ENCODE assay signal across 19 cellular contexts in genomic region chr2:167945660-167946366, GRCh38.
DNase-seq lines count a peak whose midpoint lies in the region; ATAC-seq, FAIRE-seq and TF ChIP-seq lines count a peak whose summit lies in the region.
"Had no signal": no experiment of that assay in that cellular context is flagged by ENCODE, and none has a peak within 500 bp of the region (broad histone marks: within the 10 kb centered on the region; RNA-seq: fewer than 3 reads in every experiment).

No MANE protein-coding gene starts in this region.

- POLR2A ChIA-PET in K562 (lab: Yijun Ruan, JAX), result interaction anchor here (1.1 to 1.3 kb wide), 4 partner anchors 9 to 14 kb away, joined by 3 to 9 read pairs (median 5); no protein-coding TSS in a partner anchor

- no peaks in the 10 kb centered on the region for H3K36me3 Mint-ChIP-seq in GM23338 (ENCODE audit: low read depth)
- H3K36me3 Mint-ChIP-seq: CD4-positive, CD25-positive, alpha-beta regulatory T cell had no signal

- H3K4ac ChIP-seq in mesendoderm (ENCODE audit: low read depth, low read length), result no peak overlapping the region

- no peaks in the 10 kb centered on the region for H3K79me2 ChIP-seq in GM23338 (replicated peaks; ENCODE audit: insufficient read depth)
- peaks cover 20% of the 10 kb centered on the region for H3K79me2 ChIP-seq in K562 (ENCODE audit: control insufficient read depth, insufficient read depth, low read length)
- no peaks in the 10 kb centered on the region for H3K79me2 ChIP-seq in mesendoderm (ENCODE audit: control insufficient read depth, insufficient read depth, low read length)

- H3K4me3 ChIP-seq in GM23338 (no peak overlapping the region), K562 (0 out of 2 replicates have a peak overlapping the region, but pooled peaks have one; percentile 7), mesendoderm (ENCODE audit: low read length) (no peak overlapping the region)

- H3K9me1 ChIP-seq in K562 (ENCODE audit: control insufficient read depth, insufficient read depth, low read length), result no peaks in the 10 kb centered on the region

- H3K27me3 Mint-ChIP-seq in GM23338 (ENCODE audit: insufficient read depth, low read depth, poor library complexity), result no peaks in the 10 kb centered on the region

- no peak overlapping the region for H2BK120ac ChIP-seq in mesendoderm (ENCODE audit: low read depth, low read length)

- H3K9me2 ChIP-seq in GM23338 (ENCODE audit: insufficient read depth), result peaks cover 5% of the 10 kb centered on the region; the same call in 1 of the 2 replicates

- H4K8ac ChIP-seq in mesendoderm (ENCODE audit: low read depth, low read length), result no peak overlapping the region

- CTCF ChIA-PET in K562 (lab: Yijun Ruan, JAX; ENCODE audit: low intra/inter-chr PET ratio), result no interaction called here

- H3F3A ChIP-seq in GM23338 (replicated peaks; ENCODE audit: low read depth), result no peaks in the 10 kb centered on the region

- H2AFZ ChIP-seq in GM23338, result no peak overlapping the region
- H2AFZ ChIP-seq in K562 (ENCODE audit: low read depth, low read length), result peak overlapping the region; percentile 96

- WGBS in K562 (ENCODE audit: insufficient coverage, low coverage, missing lambda C conversion rate), result 9% methylated on average over 10 of the region's 10 CpGs
- WGBS in mesendoderm (ENCODE audit: extremely low coverage, insufficient coverage, low lambda C conversion rate), result no CpG with 5 or more reads among the region's 10 CpGs

- H3K9me3 ChIP-seq in K562 (replicated peaks; ENCODE audit: control insufficient read depth, insufficient read depth, low read depth, low read length), result no peaks in the 10 kb centered on the region

- H3K4me2 ChIP-seq in GM23338, result no peak overlapping the region
- peak overlapping the region; percentile 80 for H3K4me2 ChIP-seq in K562 (ENCODE audit: insufficient read depth, low read length)
- H3K4me2 ChIP-seq in mesendoderm (ENCODE audit: low read length), result no peak overlapping the region

- H3K27me3 ChIP-seq in GM23338 (ENCODE audit: insufficient read depth) (no peaks in the 10 kb centered on the region), K562 (ENCODE audit: control insufficient read depth in 2 of 2, insufficient read depth in 2 of 2, low read length in 2 of 2) (no peaks in the 10 kb centered on the region), mesendoderm (ENCODE audit: insufficient read depth, low read length, poor library complexity) (no peaks in the 10 kb centered on the region)

- TF ChIP-seq RAD21 in K562 (CRISPR knock-in tag; conservative IDR thresholded peaks at IDR 0.05 in 1 of 2, IDR thresholded peaks at IDR 0.05 in 1 of 2), result no peak

- H4K5ac ChIP-seq in mesendoderm (ENCODE audit: low read length), result no peak overlapping the region

- TF ChIP-seq CTCF in GM23338 (conservative IDR thresholded peaks at IDR 0.05; ENCODE audit: low read depth in 2 of 2) (no peak), K562 (IDR thresholded peaks at IDR 0.05 in 2 of 3, conservative IDR thresholded peaks at IDR 0.05 in 1 of 3; ENCODE audit: insufficient read depth in 2 of 3, low read depth in 1 of 3, low read length in 3 of 3) (no peak)

- BruUV-seq in K562 (replicated peaks; lab: Mats Ljungman, UMichigan), result no TSS peak

- peak; percentile 48; the same call in 1 of the 2 replicates for TF ChIP-seq POLR2A in K562 (conservative IDR thresholded peaks at IDR 0.05)

- intact Hi-C loops in K562 (cut with micrococcal nuclease) (loop anchor here (1.0 to 10.0 kb wide), 3 partner anchors 14 to 1571 kb away; partner anchors contain the start of genes NOSTRIN and SCN9A), Right ventricle myocardium inferior (cut with DNase I) (no loop called here)

- DNase-seq in Caki2 (ENCODE audit: low read depth) (peak; percentile 10), GM23338 (ENCODE audit: low spot score) (no peak), K562 (ENCODE audit: extremely low read depth in 1 of 4, low spot score in 3 of 4) (peak; percentile 40 to 89 (median 54)), mesendoderm (no peak), NCI-H1092 (lab: John Stamatoyannopoulos, UW) (no peak), SW 1271 (lab: John Stamatoyannopoulos, UW) (no peak), Right ventricle myocardium inferior (ENCODE audit: missing footprints) (no peak)
- DNase-seq: ACHN; AML-193; Calu3; CD4-positive, CD25-positive, alpha-beta regulatory T cell; DMS79; NCI-H1417 treated with DMSO at 0.1 percent for 48 hours; NCI-H2171 treated with DMSO at 0.1 percent for 48 hours; NCI-H446 treated with DMSO at 0.1 percent for 48 hours; SHP77 had no signal

- H3K36me3 ChIP-seq in GM23338 (ENCODE audit: insufficient read depth) (no peaks in the 10 kb centered on the region), K562 (ENCODE audit: control insufficient read depth, insufficient read depth, low read length) (no peaks in the 10 kb centered on the region; the same call in 2 of the 3 replicates), mesendoderm (ENCODE audit: control insufficient read depth, insufficient read depth, low read length) (no peaks in the 10 kb centered on the region)

- FAIRE-seq in K562 (lab: Jason Lieb, UNC), result peak; percentile 66
- FAIRE-seq: G401.6 had no signal

- peak overlapping the region; percentile 32 for H3K23ac ChIP-seq in mesendoderm (ENCODE audit: low read length)

- no peaks in the 10 kb centered on the region for H4K20me1 ChIP-seq in GM23338 (replicated peaks; ENCODE audit: insufficient read depth)
- H4K20me1 ChIP-seq in K562 (replicated peaks; ENCODE audit: control insufficient read depth, insufficient read depth, low read length), result no peaks in the 10 kb centered on the region

- no peak overlapping the region for H2AK5ac ChIP-seq in mesendoderm (ENCODE audit: low read length)

- in situ Hi-C loops in Caki2 (cut with HindIII; ENCODE audit: low pct_unique_long_range_greater_than_20kb, low sequenced_read_pairs), result no loop called here
- in situ Hi-C loops in K562 (cut with MboI), result loop anchor here (25.0 kb wide), 1 partner anchor 966 kb away; the partner anchor contains the start of gene G6PC2

- H3K79me1 ChIP-seq in mesendoderm (ENCODE audit: low read length), result no peaks in the 10 kb centered on the region

- no peak overlapping the region for H2BK15ac ChIP-seq in mesendoderm (replicated peaks; ENCODE audit: low read depth)

- H3K27ac Mint-ChIP-seq in GM23338, result 0 out of 2 replicates have a peak overlapping the region, but pooled peaks have one; percentile 25
- H3K27ac Mint-ChIP-seq: CD4-positive, CD25-positive, alpha-beta regulatory T cell had no signal

- no peak for ATAC-seq in GM23338
- peak; percentile 53 for ATAC-seq in K562
- ATAC-seq in Right ventricle myocardium inferior, result no peak
- ATAC-seq: HCT116, SK-N-SH treated with all-trans-retinoic acid at 6 μM for 48 hours had no signal

- peaks cover 10% of the 10 kb centered on the region for H3K4me1 Mint-ChIP-seq in GM23338
- H3K4me1 Mint-ChIP-seq: CD4-positive, CD25-positive, alpha-beta regulatory T cell had no signal

- peak; percentile 59 for TF ChIP-seq EP300 in K562 (IDR thresholded peaks at IDR 0.05; ENCODE audit: low read length)

- H3K27ac ChIP-seq in GM23338 (ENCODE audit: low read depth) (no peak overlapping the region), K562 (ENCODE audit: extremely low read depth, low read depth, low read length) (peak overlapping the region; percentile 86), mesendoderm (ENCODE audit: low read depth, low read length) (no peak overlapping the region)

- H3K56ac ChIP-seq in mesendoderm (ENCODE audit: low read length), result no peak overlapping the region

- H3K4me1 ChIP-seq in GM23338 (ENCODE audit: insufficient read depth) (peaks cover 10% of the 10 kb centered on the region), K562 (replicated peaks in 1 of 2; ENCODE audit: control insufficient read depth in 2 of 2, insufficient read depth in 2 of 2, low read length in 2 of 2) (peaks cover 3 to 46% of the 10 kb centered on the region in 2 experiments; a peak in 3 of 5 replicates), mesendoderm (ENCODE audit: control insufficient read depth, low read depth, low read length) (no peaks in the 10 kb centered on the region)

- no peak overlapping the region for H2BK5ac ChIP-seq in mesendoderm (ENCODE audit: low read length)

- H3K4me3 Mint-ChIP-seq in GM23338, result no peak overlapping the region

- H3K18ac ChIP-seq in mesendoderm (ENCODE audit: low read length), result no peak overlapping the region

- no peaks in the 10 kb centered on the region for H3K9me3 Mint-ChIP-seq in GM23338

- H3K9ac ChIP-seq in K562 (ENCODE audit: insufficient read depth in 1 of 2, low read depth in 2 of 2, low read length in 2 of 2) (peak overlapping the region; percentile 49 to 63; a peak in 3 of 4 replicates), mesendoderm (ENCODE audit: low read length) (no peak overlapping the region)

TF ChIP-seq in GM23338, 12 proteins besides CTCF, POLR2A, EP300 and RAD21 (continues in another document):
- TF ChIP-seq POLR2AphosphoS5 (IDR thresholded peaks at IDR 0.05; ENCODE audit: low read depth) (no peak), EZH2 (IDR thresholded peaks at IDR 0.05; ENCODE audit: low read depth, unreplicated experiment) (no peak), JUNB (IDR thresholded peaks at IDR 0.05; ENCODE audit: unreplicated experiment) (no peak), ZNF331 (CRISPR knock-in tag; IDR thresholded peaks at IDR 0.05; ENCODE audit: low read depth) (no peak)

TF ChIP-seq in K562, 482 proteins besides CTCF, POLR2A, EP300 and RAD21 (continues in another document):
- no peak for TF ChIP-seq ZNF124 (CRISPR knock-in tag; IDR thresholded peaks at IDR 0.05)
- TF ChIP-seq ZHX1 (conservative IDR thresholded peaks at IDR 0.05; ENCODE audit: low read length), result 0 out of 2 replicates have a peak, but pooled peaks have one; percentile 14
- TF ChIP-seq NONO (IDR thresholded peaks at IDR 0.05; ENCODE audit: low read depth in 2 of 2, low read length in 1 of 2), result no peak
- TF ChIP-seq WHSC1 (IDR thresholded peaks at IDR 0.05; ENCODE audit: low read length), result no peak
- no peak for TF ChIP-seq ZKSCAN1 (IDR thresholded peaks at IDR 0.05; ENCODE audit: low read depth, low read length)

Comparison
In these comparisons a context has a peak if more than half of its experiments do, and no peak if none do; other contexts are left out.
1. DNase-seq: peak in Caki2 (single experiment) and K562 (4 of 4); none in GM23338 (single experiment), mesendoderm (single experiment), NCI-H1092 (single experiment), SW 1271 (0 of 2) and Right ventricle myocardium inferior (single experiment).